Comparison of ENCODE assay signal across 22 cellular contexts in the genomic region with DNA sequence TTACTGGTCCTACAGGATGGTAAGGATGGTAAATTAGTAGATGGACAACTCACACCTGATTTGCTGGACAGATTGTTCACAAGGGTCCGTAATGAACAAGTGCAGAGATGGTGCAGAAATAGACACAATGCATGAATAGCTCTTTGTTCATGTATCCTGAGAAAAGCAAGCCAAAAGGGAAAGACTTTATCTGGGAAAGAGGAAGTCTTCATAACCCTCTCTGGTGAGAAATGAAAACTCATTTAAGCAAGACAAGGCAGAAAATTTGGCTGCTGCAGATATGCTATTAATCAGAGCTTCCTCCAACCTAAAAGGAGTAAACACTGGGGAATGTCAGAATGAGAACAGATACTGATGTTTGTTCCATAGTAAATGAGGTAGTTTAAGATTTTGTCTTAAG.
"Had no signal": no experiment of that assay in that cellular context is flagged by ENCODE, and none has a peak within 500 bp of the region (broad histone marks: within the 10 kb centered on the region; RNA-seq: fewer than 3 reads in every experiment).

No MANE protein-coding gene starts in this region.

- H3K4me1 ChIP-seq: body of pancreas, esophagus squamous epithelium had no signal

- H3K27me3 ChIP-seq: body of pancreas, esophagus squamous epithelium, left lung, right atrium auricular region, tibial nerve had no signal

- H3K4me3 ChIP-seq: body of pancreas, esophagus squamous epithelium, left lung, right atrium auricular region, tibial nerve had no signal

- ATAC-seq: body of pancreas, left lung had no signal

- H3K36me3 ChIP-seq: left lung had no signal

- H3K9me3 ChIP-seq: body of pancreas, esophagus squamous epithelium, left lung, right atrium auricular region, tibial nerve had no signal

- FAIRE-seq: TTC549, urothelium cell line had no signal

- H3K27ac ChIP-seq: body of pancreas, esophagus squamous epithelium, left lung, right atrium auricular region, tibial nerve had no signal

- DNase-seq: activated CD4-positive, alpha-beta T cell treated with anti-CD3 and anti-CD28 coated beads, Interleukin-2, amount 50 U/mL, for 48 hours; activated naive CD4-positive, alpha-beta T cell treated with Interleukin-2 at 50 U/mL for 16 hours; activated naive CD8-positive, alpha-beta T cell treated with anti-CD3 and anti-CD28 coated beads, Interleukin-2, amount 10 ng/mL, durations not matched to agents 7 days and 5 days; activated T-cell treated with anti-CD3 and anti-CD28 coated beads, Interleukin-2, amount 50 U/mL, for 24 hours; amygdala; body of pancreas; cortex of kidney; effector CD8-positive, alpha-beta T cell; esophagus squamous epithelium; foreskin fibroblast; glutamatergic neuron; hypothalamus; islet precursor cell; left lung; occipital lobe; small intestine; stimulated activated CD4-positive, alpha-beta T cell treated with anti-CD3 and anti-CD28 coated beads, Interleukin-15, amount 100 ng/mL, for 24 hours; stimulated activated CD4-positive, alpha-beta T cell treated with anti-CD3 and anti-CD28 coated beads, Interleukin-2, amount 100 ng/mL, for 48 hours had no signal
